13 cellular contexts compared by ENCODE assay signal in genomic region chr4:67727124-67727850, GRCh38. TPM values are rescaled to one million over a fixed set of nuclear protein-coding genes. Genes with fewer than 3 reads are reported as not detected.
DNase-seq lines count a peak whose midpoint lies in the region; ATAC-seq, FAIRE-seq and TF ChIP-seq lines count a peak whose summit lies in the region.
"Had no signal": no experiment of that assay in that cellular context is flagged by ENCODE, and none has a peak within 500 bp of the region (broad histone marks: within the 10 kb centered on the region; RNA-seq: fewer than 3 reads in every experiment).

No MANE protein-coding gene starts in this region.

- H3K9me2 ChIP-seq in HCT116 (ENCODE audit: insufficient read depth), result no peaks in the 10 kb centered on the region

- H3K27me3 ChIP-seq in HCT116 (ENCODE audit: insufficient read depth, low read length) (no peaks in the 10 kb centered on the region), uterus (no peaks in the 10 kb centered on the region)
- H3K27me3 ChIP-seq: esophagus squamous epithelium had no signal

- no peaks in the 10 kb centered on the region for H3K27me3 Mint-ChIP-seq in activated T-helper 17 cell treated with anti-CD3 and anti-CD28 coated beads, Interleukin-2, amount 50 U/mL, for 72 hours

- no peaks in the 10 kb centered on the region for H3K36me3 ChIP-seq in HCT116 (ENCODE audit: control insufficient read depth in 1 of 2, insufficient read depth in 2 of 2, low read length in 2 of 2)
- H3K36me3 ChIP-seq in uterus, result no peaks in the 10 kb centered on the region

- RAD21 ChIA-PET in HCT116 (lab: Charles Lee; ENCODE audit: low non-redundant PET in 1 of 2, low total read pairs in 2 of 2, uncharacterized antibody in 2 of 2, unreplicated experiment in 2 of 2), result no interaction called here

- TF ChIP-seq CTCF in A549 (IDR thresholded peaks at IDR 0.05) (no peak), HCT116 (IDR thresholded peaks at IDR 0.05 in 2 of 3, conservative IDR thresholded peaks at IDR 0.05 in 1 of 3; ENCODE audit: borderline replicate concordance in 1 of 3, insufficient read depth in 1 of 3, low read depth in 2 of 3, low read length in 2 of 3) (no peak), uterus (IDR thresholded peaks at IDR 0.05) (no peak)

- TF ChIP-seq RAD21 in A549 (conservative IDR thresholded peaks at IDR 0.05 in 1 of 2, IDR thresholded peaks at IDR 0.05 in 1 of 2) (no peak), HCT116 (IDR thresholded peaks at IDR 0.05; ENCODE audit: low read depth) (no peak)

- peaks cover 31% of the 10 kb centered on the region for H3K36me3 Mint-ChIP-seq in activated T-helper 17 cell treated with anti-CD3 and anti-CD28 coated beads, Interleukin-2, amount 50 U/mL, for 72 hours (ENCODE audit: low read depth)

- H3K9me3 Mint-ChIP-seq in activated T-helper 17 cell treated with anti-CD3 and anti-CD28 coated beads, Interleukin-2, amount 50 U/mL, for 72 hours, result peaks cover 4% of the 10 kb centered on the region

- POLR2A ChIA-PET in A549 (lab: Yijun Ruan, JAX), result interaction anchor here (0.8 kb wide), 1 partner anchor 26 kb away, joined by 3 read pairs; the partner anchor contains the start of gene UBA6
- POLR2A ChIA-PET in HCT116 (lab: Charles Lee), result no interaction called here

- H3K4me2 ChIP-seq in A549 (no peak overlapping the region), HCT116 (ENCODE audit: low read length) (peak overlapping the region; percentile 43)

- no peaks in the 10 kb centered on the region for H4K20me1 ChIP-seq in HCT116 (ENCODE audit: insufficient read depth)

- no peak for FAIRE-seq in A549 (lab: Jason Lieb, UNC)

- H3K79me2 ChIP-seq in HCT116 (ENCODE audit: insufficient read depth, low read length), result no peaks in the 10 kb centered on the region

- H3K27ac ChIP-seq in A549 (no peak overlapping the region), HCT116 (ENCODE audit: low read depth, low read length) (no peak overlapping the region), uterus (no peak overlapping the region)
- H3K27ac ChIP-seq: esophagus squamous epithelium had no signal

- no peak; a peak in 1 of 5 replicates for TF ChIP-seq EP300 in A549 (IDR thresholded peaks at IDR 0.05)

- DNase-seq in A549 (ENCODE audit: low read depth in 1 of 2, low spot score in 1 of 2) (peak in 1 of 2 experiments; percentile 21), HCT116 (ENCODE audit: low read depth, low spot score) (no peak), iris pigment epithelial cell (ENCODE audit: low read depth) (peak; percentile 93), uterus (no peak), superior temporal gyrus (ENCODE audit: extremely low spot score) (no peak), NCI-H1092 treated with DMSO at 0.1 percent for 48 hours (lab: John Stamatoyannopoulos, UW) (no peak)
- DNase-seq: C1 segment of cervical spinal cord, caudate nucleus, esophagus squamous epithelium, T-helper 9 cell had no signal

- peak; percentile 43; a peak in 4 of 6 replicates for ATAC-seq in A549
- 0 out of 2 replicates have a peak, but pooled peaks have one; percentile 17 for ATAC-seq in HCT116
- ATAC-seq in activated T-helper 17 cell treated with anti-CD3 and anti-CD28 coated beads, Interleukin-2, amount 50 U/mL, for 72 hours (replicated peaks), result peak; percentile 86
- no peak for ATAC-seq in GM19351 (IDR thresholded peaks at IDR 0.05; ENCODE audit: unreplicated experiment)

- BruUV-seq in HCT116 (replicated peaks; lab: Mats Ljungman, UMichigan), result no TSS peak

- H3K4me3 Mint-ChIP-seq in activated T-helper 17 cell treated with anti-CD3 and anti-CD28 coated beads, Interleukin-2, amount 50 U/mL, for 72 hours, result peak overlapping the region; percentile 65
- H3K4me3 Mint-ChIP-seq: nephron had no signal

- CTCF ChIA-PET in A549 (lab: Yijun Ruan, JAX) (interaction anchor here (1.5 kb wide), 1 partner anchor 10 kb away, joined by 5 read pairs; no protein-coding TSS in a partner anchor), HCT116 (lab: Charles Lee) (interaction anchor here (0.9 kb wide), 1 partner anchor 19 kb away, joined by 3 read pairs; no protein-coding TSS in a partner anchor)

- H3K9me3 ChIP-seq in A549, result no peaks in the 10 kb centered on the region
- H3K9me3 ChIP-seq in HCT116 (ENCODE audit: control insufficient read depth in 1 of 2, insufficient read depth in 1 of 2, low read depth in 1 of 2, low read length in 2 of 2), result no peaks in the 10 kb centered on the region; a peak in 1 of 4 replicates
- no peaks in the 10 kb centered on the region for H3K9me3 ChIP-seq in uterus

- 39% methylated on average over 4 of the region's 4 CpGs for WGBS in A549 (ENCODE audit: missing lambda C conversion rate)

- intact Hi-C loops in HCT116 (cut with micrococcal nuclease), result no loop called here
- intact Hi-C loops in uterus (cut with DNase I; ENCODE audit: low total_unique reads), result no loop called here

- peak overlapping the region; percentile 91 for H3K27ac Mint-ChIP-seq in activated T-helper 17 cell treated with anti-CD3 and anti-CD28 coated beads, Interleukin-2, amount 50 U/mL, for 72 hours
- H3K27ac Mint-ChIP-seq: nephron had no signal

- no peak overlapping the region for H2AFZ ChIP-seq in HCT116 (ENCODE audit: low read depth, low read length, poor library complexity, severe bottlenecking)

- no peaks in the 10 kb centered on the region; the same call in 2 of the 3 replicates for H3K4me1 ChIP-seq in A549
- peaks cover 2 to 23% of the 10 kb centered on the region in 2 experiments for H3K4me1 ChIP-seq in HCT116 (ENCODE audit: control insufficient read depth in 1 of 2, insufficient read depth in 2 of 2, low read length in 2 of 2)
- H3K4me1 ChIP-seq in uterus, result no peaks in the 10 kb centered on the region

- H3K4me3 ChIP-seq in A549 (no peak overlapping the region), HCT116 (replicated peaks in 1 of 2; ENCODE audit: low read depth in 1 of 2, low read length in 2 of 2) (0 out of 4 replicates have a peak overlapping the region, but pooled peaks of 1 of the 2 experiments have one; percentile 14), uterus (no peak overlapping the region)
- H3K4me3 ChIP-seq: esophagus squamous epithelium had no signal

- H3K4me1 Mint-ChIP-seq in activated T-helper 17 cell treated with anti-CD3 and anti-CD28 coated beads, Interleukin-2, amount 50 U/mL, for 72 hours, result peaks cover 11% of the 10 kb centered on the region
- H3K4me1 Mint-ChIP-seq: nephron had no signal

- no peak overlapping the region for H3K9ac ChIP-seq in HCT116 (ENCODE audit: low read length)

- TF ChIP-seq POLR2A in A549 (IDR thresholded peaks at IDR 0.05; ENCODE audit: low read length), result no peak
- no peak for TF ChIP-seq POLR2A in HCT116 (IDR thresholded peaks at IDR 0.05; ENCODE audit: borderline replicate concordance, extremely low read depth, insufficient read depth, insufficient read length)
- TF ChIP-seq POLR2A in uterus (IDR thresholded peaks at IDR 0.05), result no peak

TF ChIP-seq in A549, 52 proteins besides CTCF, POLR2A, EP300 and RAD21:
- TF ChIP-seq MAFK (IDR thresholded peaks at IDR 0.05; ENCODE audit: partially characterized antibody) (peak; percentile 96), MAZ (IDR thresholded peaks at IDR 0.05; ENCODE audit: borderline replicate concordance, low read depth, low read length) (no peak), SREBF2 (IDR thresholded peaks at IDR 0.05) (no peak)

TF ChIP-seq in HCT116, 20 proteins besides CTCF, POLR2A, EP300 and RAD21 (continues in another document):
- TF ChIP-seq EZH2 (IDR thresholded peaks at IDR 0.05), result no peak
- TF ChIP-seq JUND (IDR thresholded peaks at IDR 0.05), result peak; percentile 7; the same call in 1 of the 2 replicates
- TF ChIP-seq MAX (IDR thresholded peaks at IDR 0.05), result no peak
- peak; percentile 34; the same call in 1 of the 2 replicates for TF ChIP-seq SIN3A (IDR thresholded peaks at IDR 0.05; ENCODE audit: low read depth)
- TF ChIP-seq ZFX (IDR thresholded peaks at IDR 0.05), result no peak
- TF ChIP-seq SRF (IDR thresholded peaks at IDR 0.05; ENCODE audit: low read depth), result no peak

RNA-seq across cellular contexts. Expression of gene UBA6, which starts 26.3 kb away (rescaled TPM):
- polyA plus RNA-seq in A549 (2011; rRNA removed) (67.3 and 84.6 TPM in 2 replicates), A549 (2017; fragmentation: RNase III; extraction: RNeasy Plus Mini Kit Qiagen cat#74134 plus additional on column Dnase treatment) (33.7 to 34.0 TPM (median 33.9 TPM) in 3 replicates)
- polyA plus RNA-seq in A549 (2012; cell fraction: cytosol; rRNA removed), result 8.8 and 13.4 TPM in 2 replicates
- 13.3 and 22.5 TPM in 2 replicates for polyA plus RNA-seq in A549 (2012; cell fraction: nucleus; rRNA removed)
- 45.0 and 73.4 TPM in 2 replicates for polyA minus RNA-seq in A549 (2011; rRNA and poly(A)+ RNA removed)
- total RNA-seq in HCT116 (2021; ENCODE audit: unreplicated experiment) (98.9 TPM), uterus (100 to 1,000 TPM in 1 of 4 donors, 10 to 100 TPM in 3; 15.6 to 198 (median 67.3) TPM)
- polyA plus RNA-seq in HCT116 (2012), result 43.5 and 48.3 TPM in 2 replicates
- total RNA-seq in activated T-helper 17 cell treated with anti-CD3 and anti-CD28 coated beads, Interleukin-2, amount 50 U/mL, for 72 hours, result 100 to 1,000 TPM in 1 of 2 donors, 10 to 100 TPM in 1; 95.9 to 103 TPM

RNA-seq across cellular contexts. Expression of gene GNRHR, which starts 26.9 kb away (rescaled TPM):
- polyA plus RNA-seq in A549 (2011; rRNA removed), result not detected in 2 replicates
- not detected in 2 replicates for polyA plus RNA-seq in A549 (2012; cell fraction: cytosol; rRNA removed)
- not detected in 2 replicates for polyA plus RNA-seq in A549 (2012; cell fraction: nucleus; rRNA removed)
- not detected in 3 replicates for polyA plus RNA-seq in A549 (2017; fragmentation: RNase III; extraction: RNeasy Plus Mini Kit Qiagen cat#74134 plus additional on column Dnase treatment)
- polyA minus RNA-seq in A549 (2011; rRNA and poly(A)+ RNA removed), result not detected in 2 replicates
- total RNA-seq in HCT116 (2021; ENCODE audit: unreplicated experiment), result not detected
- 0.09 TPM in 1 of 2 replicates, not detected in the other for polyA plus RNA-seq in HCT116 (2012)
- total RNA-seq in activated T-helper 17 cell treated with anti-CD3 and anti-CD28 coated beads, Interleukin-2, amount 50 U/mL, for 72 hours, result not detected
- total RNA-seq in uterus, result not detected
